ENCODE assay signal across 14 cellular contexts in genomic region chr15:77081971-77082370, GRCh38.
"Had no signal": no experiment of that assay in that cellular context is flagged by ENCODE, and none has a peak within 500 bp of the region (broad histone marks: within the 10 kb centered on the region; RNA-seq: fewer than 3 reads in every experiment).

No MANE protein-coding gene starts in this region.

- H3K36me3 ChIP-seq: esophagus squamous epithelium, thoracic aorta, upper lobe of right lung had no signal

- H3K4me3 Mint-ChIP-seq: activated CD4-positive, alpha-beta memory T cell treated with anti-CD3 and anti-CD28 coated beads for 36 hours; activated CD8-positive, alpha-beta memory T cell treated with anti-CD3 and anti-CD28 coated beads, Interleukin-2, amount 10 ng/mL, durations not matched to agents 7 days and 5 days; activated naive CD8-positive, alpha-beta T cell had no signal

- H3K9me3 ChIP-seq: body of pancreas, esophagus squamous epithelium, thoracic aorta, upper lobe of right lung had no signal

- H3K27ac ChIP-seq: body of pancreas, esophagus squamous epithelium, thoracic aorta, upper lobe of right lung had no signal

- H3K27ac Mint-ChIP-seq: activated CD4-positive, alpha-beta memory T cell treated with anti-CD3 and anti-CD28 coated beads for 36 hours; activated naive CD8-positive, alpha-beta T cell had no signal

- FAIRE-seq: colon had no signal

- H3K9me3 Mint-ChIP-seq: activated CD4-positive, alpha-beta memory T cell treated with anti-CD3 and anti-CD28 coated beads for 36 hours had no signal

- H3K27me3 Mint-ChIP-seq: activated CD8-positive, alpha-beta memory T cell treated with anti-CD3 and anti-CD28 coated beads, Interleukin-2, amount 10 ng/mL, durations not matched to agents 7 days and 5 days; activated naive CD8-positive, alpha-beta T cell had no signal

- H3K4me2 ChIP-seq: smooth muscle cell had no signal

- H3K4me3 ChIP-seq: body of pancreas, esophagus squamous epithelium, smooth muscle cell, thoracic aorta, upper lobe of right lung had no signal

- H3K27me3 ChIP-seq: body of pancreas, esophagus squamous epithelium, upper lobe of right lung had no signal

- ATAC-seq: activated CD8-positive, alpha-beta memory T cell treated with anti-CD3 and anti-CD28 coated beads, Interleukin-2, amount 10 ng/mL, durations not matched to agents 7 days and 5 days; body of pancreas; upper lobe of right lung had no signal

- H3K36me3 Mint-ChIP-seq: activated CD4-positive, alpha-beta memory T cell treated with anti-CD3 and anti-CD28 coated beads for 36 hours; activated CD8-positive, alpha-beta memory T cell treated with anti-CD3 and anti-CD28 coated beads, Interleukin-2, amount 10 ng/mL, durations not matched to agents 7 days and 5 days; activated naive CD8-positive, alpha-beta T cell had no signal

- DNase-seq: activated CD4-positive, alpha-beta memory T cell treated with anti-CD3 and anti-CD28 coated beads for 36 hours; activated CD8-positive, alpha-beta memory T cell treated with anti-CD3 and anti-CD28 coated beads, Interleukin-2, amount 10 ng/mL, durations not matched to agents 7 days and 5 days; activated gamma-delta T cell; activated T-cell treated with anti-CD3 and anti-CD28 coated beads, Interleukin-2, amount 50 U/mL, for 1 hour; amniotic stem cell; body of pancreas; caudate nucleus; esophagus squamous epithelium; nucleus accumbens; upper lobe of right lung had no signal
